ENCODE assay signal across 22 cellular contexts in genomic region chr2:13014783-13015182, GRCh38.
"Had no signal": no experiment of that assay in that cellular context is flagged by ENCODE, and none has a peak within 500 bp of the region (broad histone marks: within the 10 kb centered on the region; RNA-seq: fewer than 3 reads in every experiment).

No MANE protein-coding gene starts in this region.

- H3K9me3 ChIP-seq: adrenal gland, gastroesophageal sphincter, left ventricle myocardium inferior, upper lobe of right lung had no signal

- ATAC-seq: activated naive CD4-positive, alpha-beta T cell treated with anti-CD3 and anti-CD28 coated beads, Interleukin-2, amount 50 U/mL, for 72 hours; esophagus mucosa; gastroesophageal sphincter; upper lobe of right lung; WTC11 had no signal

- H3K4me3 Mint-ChIP-seq: activated CD4-positive, alpha-beta memory T cell treated with anti-CD3 and anti-CD28 coated beads for 36 hours; activated T-helper 1 cell treated with anti-CD3 and anti-CD28 coated beads, Interleukin-12 subunit alpha, Interleukin-12 subunit beta, Interleukin-2, Interleukin-4 antibody, amounts not matched to agents 30 ng/mL and 10 ng/mL and 1 ng/mL, durations not matched to agents 14 hours and 24 hours and 36 hours; dendritic cell treated with granulocyte-macrophage colony-stimulating factor and Interleukin-4, amounts not matched to agents 40 ng/mL and 50 ng/mL, for 4 days; immature natural killer cell; WTC11 had no signal

- H3K9me3 Mint-ChIP-seq: activated CD4-positive, alpha-beta memory T cell treated with anti-CD3 and anti-CD28 coated beads for 36 hours; activated naive CD4-positive, alpha-beta T cell treated with anti-CD3 and anti-CD28 coated beads, Interleukin-2, amount 50 U/mL, for 72 hours; activated T-helper 1 cell treated with anti-CD3 and anti-CD28 coated beads, Interleukin-12 subunit alpha, Interleukin-12 subunit beta, Interleukin-2, Interleukin-4 antibody, amounts not matched to agents 30 ng/mL and 10 ng/mL and 1 ng/mL, durations not matched to agents 14 hours and 24 hours and 36 hours; dendritic cell treated with granulocyte-macrophage colony-stimulating factor and Interleukin-4, amounts not matched to agents 40 ng/mL and 50 ng/mL, for 4 days; immature natural killer cell; WTC11 had no signal

- H3K27me3 Mint-ChIP-seq: progenitor cell of endocrine pancreas had no signal

- H3K36me3 Mint-ChIP-seq: activated CD4-positive, alpha-beta memory T cell treated with anti-CD3 and anti-CD28 coated beads for 36 hours; activated naive CD4-positive, alpha-beta T cell treated with anti-CD3 and anti-CD28 coated beads, Interleukin-2, amount 50 U/mL, for 72 hours; immature natural killer cell; WTC11 had no signal

- H3K4me1 ChIP-seq: adrenal gland, gastroesophageal sphincter, left ventricle myocardium inferior, upper lobe of right lung had no signal

- H3K4me1 Mint-ChIP-seq: immature natural killer cell had no signal

- H3K36me3 ChIP-seq: adrenal gland, gastroesophageal sphincter, left ventricle myocardium inferior, upper lobe of right lung had no signal

- H3K4me3 ChIP-seq: adrenal gland, gastroesophageal sphincter, left ventricle myocardium inferior, upper lobe of right lung had no signal

- H3K27ac ChIP-seq: adrenal gland, gastroesophageal sphincter, left ventricle myocardium inferior, upper lobe of right lung had no signal

- H3K27ac Mint-ChIP-seq: activated CD4-positive, alpha-beta memory T cell treated with anti-CD3 and anti-CD28 coated beads for 36 hours; activated naive CD4-positive, alpha-beta T cell treated with anti-CD3 and anti-CD28 coated beads, Interleukin-2, amount 50 U/mL, for 72 hours; activated T-helper 1 cell treated with anti-CD3 and anti-CD28 coated beads, Interleukin-12 subunit alpha, Interleukin-12 subunit beta, Interleukin-2, Interleukin-4 antibody, amounts not matched to agents 30 ng/mL and 10 ng/mL and 1 ng/mL, durations not matched to agents 14 hours and 24 hours and 36 hours; dendritic cell treated with granulocyte-macrophage colony-stimulating factor and Interleukin-4, amounts not matched to agents 40 ng/mL and 50 ng/mL, for 4 days; immature natural killer cell; progenitor cell of endocrine pancreas; WTC11 had no signal

- DNase-seq: activated CD4-positive, alpha-beta memory T cell treated with anti-CD3 and anti-CD28 coated beads for 36 hours; activated CD4-positive, alpha-beta T cell treated with anti-CD3 and anti-CD28 coated beads for 4 hours; activated gamma-delta T cell treated with Interleukin-2 at 50 U/mL for 16 hours; activated T-cell treated with anti-CD3 and anti-CD28 coated beads for 4 hours; adrenal gland; effector CD8-positive, alpha-beta T cell; immature natural killer cell; kidney glomerular epithelial cell; left ventricle myocardium inferior; mammary epithelial cell; stimulated activated CD4-positive, alpha-beta T cell treated with anti-CD3 and anti-CD28 coated beads, Interleukin-12 subunit alpha, Interleukin-12 subunit beta, amount 100 ng/mL, for 4 hours; stimulated activated CD4-positive, alpha-beta T cell treated with anti-CD3 and anti-CD28 coated beads, Interleukin-1b, Interleukin-23, amount 100 ng/mL, for 48 hours; stimulated activated CD8-positive, alpha-beta memory T cell treated with anti-CD3 and anti-CD28 coated beads, Interleukin-4, amount 100 ng/mL, for 48 hours; stimulated activated naive CD4-positive, alpha-beta T cell; upper lobe of right lung had no signal
